In genomic region chr1:40255231-40255630, GRCh38 we compare ENCODE assay signal across 1 cellular context.
TF ChIP-seq lines count a peak whose summit lies in the region.

No MANE protein-coding gene starts in this region.

TF ChIP-seq in HEK293, 187 proteins besides CTCF, POLR2A, EP300 and RAD21 (continued from another document):
- no peak for TF ChIP-seq ZNF148 (tag by site-specific recombination; IDR thresholded peaks at IDR 0.05; ENCODE audit: borderline replicate concordance)
- TF ChIP-seq ZNF623 (tag by site-specific recombination; IDR thresholded peaks at IDR 0.05), result peak; percentile 77
- no peak for TF ChIP-seq ZNF830 (tag by site-specific recombination; IDR thresholded peaks at IDR 0.05; ENCODE audit: low read depth)
- no peak for TF ChIP-seq ZNF324 (tag by site-specific recombination; IDR thresholded peaks at IDR 0.05)
- no peak for TF ChIP-seq ZNF658 (tag by site-specific recombination; IDR thresholded peaks at IDR 0.05)
- no peak for TF ChIP-seq ZNF112 (tag by site-specific recombination; IDR thresholded peaks at IDR 0.05)
